In genomic region chr6:52545844-52546119, GRCh38 we compare ENCODE assay signal across 17 cellular contexts. TPM values are rescaled to one million over a fixed set of nuclear protein-coding genes. Genes with fewer than 3 reads are reported as not detected.
DNase-seq lines count a peak whose midpoint lies in the region; ATAC-seq and TF ChIP-seq lines count a peak whose summit lies in the region.
"Had no signal": no experiment of that assay in that cellular context is flagged by ENCODE, and none has a peak within 500 bp of the region (broad histone marks: within the 10 kb centered on the region; RNA-seq: fewer than 3 reads in every experiment).

No MANE protein-coding gene starts in this region.

- DNase-seq in brain microvascular endothelial cell (no peak), D341Med (ENCODE audit: low spot score) (no peak), DMS 273 (lab: John Stamatoyannopoulos, UW; ENCODE audit: unreplicated experiment) (no peak), SK-N-SH (no peak)
- DNase-seq in stimulated activated effector memory CD8-positive, alpha-beta T cell treated with anti-CD3 and anti-CD28 coated beads, Interleukin-12 subunit alpha, Interleukin-12 subunit beta, amount 100 ng/mL, for 72 hours (ENCODE audit: low spot score in 2 of 2): no peak
- DNase-seq: activated CD4-positive, alpha-beta T cell treated with anti-CD3 and anti-CD28 coated beads, Interleukin-2, amount 10 ng/mL, durations not matched to agents 7 days and 5 days; endodermal cell; foreskin keratinocyte; left ventricle myocardium superior; naive thymus-derived CD8-positive, alpha-beta T cell; NCI-H2081 treated with DMSO at 0.1 percent for 48 hours; NCI-H774 had no signal

- H3K27ac ChIP-seq in brain microvascular endothelial cell (peak overlapping the region; percentile 84), SK-N-SH (ENCODE audit: low read depth in 2 of 2, low read length in 1 of 2) (no peak overlapping the region)
- H3K27ac ChIP-seq: foreskin keratinocyte had no signal

- no peak overlapping the region for H3K4me2 ChIP-seq in SK-N-SH

- TF ChIP-seq CTCF in brain microvascular endothelial cell (IDR thresholded peaks at IDR 0.05; ENCODE audit: low read depth, low read length, missing control alignments) (no peak), SK-N-SH (IDR thresholded peaks at IDR 0.05) (no peak)

- no peaks in the 10 kb centered on the region for H3K9me2 ChIP-seq in SK-N-SH

- no peak overlapping the region for H2AFZ ChIP-seq in SK-N-SH (ENCODE audit: low read depth)

- H3K36me3 Mint-ChIP-seq in stimulated activated effector memory CD8-positive, alpha-beta T cell treated with anti-CD3 and anti-CD28 coated beads, Interleukin-12 subunit alpha, Interleukin-12 subunit beta, amount 100 ng/mL, for 72 hours: peaks cover 5% of the 10 kb centered on the region
- H3K36me3 Mint-ChIP-seq: activated naive CD4-positive, alpha-beta T cell treated with anti-CD3 and anti-CD28 coated beads, Interleukin-2, amount 50 U/mL, for 72 hours had no signal

- H3K9ac ChIP-seq in SK-N-SH: no peak overlapping the region

- CTCF ChIA-PET in SK-N-SH (lab: Yijun Ruan, JAX): interaction anchor here (3.9 kb wide), 1 partner anchor 52 kb away, joined by 16 read pairs; no protein-coding TSS in a partner anchor

- TF ChIP-seq RAD21 in SK-N-SH (IDR thresholded peaks at IDR 0.05; ENCODE audit: low read length): no peak

- H3K36me3 ChIP-seq in brain microvascular endothelial cell (replicated peaks) (peaks cover 26% of the 10 kb centered on the region), SK-N-SH (replicated peaks in 1 of 2; ENCODE audit: control insufficient read depth in 1 of 2, insufficient read depth in 2 of 2, low read length in 1 of 2) (peaks cover 3 to 9% of the 10 kb centered on the region in 2 experiments)

- no peaks in the 10 kb centered on the region for H3K9me3 Mint-ChIP-seq in stimulated activated effector memory CD8-positive, alpha-beta T cell treated with anti-CD3 and anti-CD28 coated beads, Interleukin-12 subunit alpha, Interleukin-12 subunit beta, amount 100 ng/mL, for 72 hours
- H3K9me3 Mint-ChIP-seq: activated CD4-positive, alpha-beta T cell treated with anti-CD3 and anti-CD28 coated beads, Interleukin-2, amount 10 ng/mL, durations not matched to agents 7 days and 5 days; activated naive CD4-positive, alpha-beta T cell treated with anti-CD3 and anti-CD28 coated beads, Interleukin-2, amount 50 U/mL, for 72 hours; endodermal cell; naive thymus-derived CD8-positive, alpha-beta T cell had no signal

- H3K4me3 ChIP-seq in brain microvascular endothelial cell (ENCODE audit: low read depth, low read length) (no peak overlapping the region), SK-N-SH (ENCODE audit: low read depth in 2 of 2, low read length in 1 of 2) (no peak overlapping the region)

- no peaks in the 10 kb centered on the region for H4K20me1 ChIP-seq in SK-N-SH (ENCODE audit: insufficient read depth)

- no peaks in the 10 kb centered on the region for H3K9me3 ChIP-seq in SK-N-SH

- H3K27me3 ChIP-seq in brain microvascular endothelial cell (replicated peaks) (no peaks in the 10 kb centered on the region), SK-N-SH (ENCODE audit: insufficient read depth) (no peaks in the 10 kb centered on the region)
- H3K27me3 ChIP-seq: foreskin keratinocyte had no signal

- H3K27ac Mint-ChIP-seq in stimulated activated effector memory CD8-positive, alpha-beta T cell treated with anti-CD3 and anti-CD28 coated beads, Interleukin-12 subunit alpha, Interleukin-12 subunit beta, amount 100 ng/mL, for 72 hours: peak overlapping the region; percentile 62
- H3K27ac Mint-ChIP-seq: activated naive CD4-positive, alpha-beta T cell treated with anti-CD3 and anti-CD28 coated beads, Interleukin-2, amount 50 U/mL, for 72 hours; B cell had no signal

- peaks cover 52% of the 10 kb centered on the region for H3K4me1 Mint-ChIP-seq in stimulated activated effector memory CD8-positive, alpha-beta T cell treated with anti-CD3 and anti-CD28 coated beads, Interleukin-12 subunit alpha, Interleukin-12 subunit beta, amount 100 ng/mL, for 72 hours
- H3K4me1 Mint-ChIP-seq: activated CD4-positive, alpha-beta T cell treated with anti-CD3 and anti-CD28 coated beads, Interleukin-2, amount 10 ng/mL, durations not matched to agents 7 days and 5 days had no signal

- H3K4me3 Mint-ChIP-seq in stimulated activated effector memory CD8-positive, alpha-beta T cell treated with anti-CD3 and anti-CD28 coated beads, Interleukin-12 subunit alpha, Interleukin-12 subunit beta, amount 100 ng/mL, for 72 hours: no peak overlapping the region
- H3K4me3 Mint-ChIP-seq: activated CD4-positive, alpha-beta T cell treated with anti-CD3 and anti-CD28 coated beads, Interleukin-2, amount 10 ng/mL, durations not matched to agents 7 days and 5 days; B cell; endodermal cell; naive thymus-derived CD8-positive, alpha-beta T cell had no signal

- in situ Hi-C loops in brain microvascular endothelial cell (cut with HindIII; ENCODE audit: low pct_ligation_motif_present, low sequenced_read_pairs): no loop called here

- TF ChIP-seq EP300 in SK-N-SH (IDR thresholded peaks at IDR 0.05; ENCODE audit: borderline replicate concordance in 1 of 2, low read depth in 1 of 2, low read length in 1 of 2): no peak

- WGBS in SK-N-SH (ENCODE audit: low lambda C conversion rate): 94% methylated on average over 3 of the region's 3 CpGs

- peaks cover 99% of the 10 kb centered on the region for H3K79me2 ChIP-seq in SK-N-SH (ENCODE audit: insufficient read depth)

- peak; percentile 4 for ATAC-seq in GM18867 (IDR thresholded peaks at IDR 0.05; ENCODE audit: unreplicated experiment)
- peak; percentile 18 for ATAC-seq in HG03432 (IDR thresholded peaks at IDR 0.05; ENCODE audit: unreplicated experiment)
- no peak for ATAC-seq in stimulated activated effector memory CD8-positive, alpha-beta T cell treated with anti-CD3 and anti-CD28 coated beads, Interleukin-12 subunit alpha, Interleukin-12 subunit beta, amount 100 ng/mL, for 72 hours
- ATAC-seq in HG03378 (IDR thresholded peaks at IDR 0.05; ENCODE audit: unreplicated experiment): no peak
- ATAC-seq: activated naive CD4-positive, alpha-beta T cell treated with anti-CD3 and anti-CD28 coated beads, Interleukin-2, amount 50 U/mL, for 72 hours; foreskin keratinocyte; left ventricle myocardium superior; naive thymus-derived CD8-positive, alpha-beta T cell had no signal

- peaks cover 61% of the 10 kb centered on the region for H3F3A ChIP-seq in SK-N-SH (replicated peaks; ENCODE audit: insufficient read depth)

- peaks cover 82 to 84% of the 10 kb centered on the region in 2 experiments for H3K4me1 ChIP-seq in SK-N-SH (ENCODE audit: control insufficient read depth in 1 of 2, insufficient read depth in 2 of 2, low read depth in 1 of 2, low read length in 1 of 2)

- POLR2A ChIA-PET in SK-N-SH (lab: Yijun Ruan, JAX): no interaction called here

TF ChIP-seq in SK-N-SH, 30 proteins besides CTCF, POLR2A, EP300 and RAD21:
- TF ChIP-seq SMC3 (IDR thresholded peaks at IDR 0.05; ENCODE audit: low read depth, low read length): no peak
TF ChIP-seq in SK-N-SH: peak in this region for 0.

RNA-seq across cellular contexts. Expression of gene TRAM2, which starts 31.1 kb away (rescaled TPM):
- 26.4 and 36.0 TPM in 2 replicates for polyA plus RNA-seq in SK-N-SH (2012; rRNA removed)
- polyA plus RNA-seq in SK-N-SH (2012; cell fraction: cytosol; rRNA removed): 23.9 and 25.6 TPM in 2 replicates
- 39.6 and 52.6 TPM in 2 replicates for polyA plus RNA-seq in SK-N-SH (2012; cell fraction: nucleus; rRNA removed)

Comparison
In these comparisons a context has a peak if more than half of its experiments do, and no peak if none do; other contexts are left out.
1. ATAC-seq: peak in GM18867 (single experiment) and HG03432 (single experiment); none in stimulated activated effector memory CD8-positive, alpha-beta T cell treated with anti-CD3 and anti-CD28 coated beads, Interleukin-12 subunit alpha, Interleukin-12 subunit beta, amount 100 ng/mL, for 72 hours (single experiment) and HG03378 (single experiment).